Comparison of ENCODE assay signal across 8 cellular contexts in the genomic region with DNA sequence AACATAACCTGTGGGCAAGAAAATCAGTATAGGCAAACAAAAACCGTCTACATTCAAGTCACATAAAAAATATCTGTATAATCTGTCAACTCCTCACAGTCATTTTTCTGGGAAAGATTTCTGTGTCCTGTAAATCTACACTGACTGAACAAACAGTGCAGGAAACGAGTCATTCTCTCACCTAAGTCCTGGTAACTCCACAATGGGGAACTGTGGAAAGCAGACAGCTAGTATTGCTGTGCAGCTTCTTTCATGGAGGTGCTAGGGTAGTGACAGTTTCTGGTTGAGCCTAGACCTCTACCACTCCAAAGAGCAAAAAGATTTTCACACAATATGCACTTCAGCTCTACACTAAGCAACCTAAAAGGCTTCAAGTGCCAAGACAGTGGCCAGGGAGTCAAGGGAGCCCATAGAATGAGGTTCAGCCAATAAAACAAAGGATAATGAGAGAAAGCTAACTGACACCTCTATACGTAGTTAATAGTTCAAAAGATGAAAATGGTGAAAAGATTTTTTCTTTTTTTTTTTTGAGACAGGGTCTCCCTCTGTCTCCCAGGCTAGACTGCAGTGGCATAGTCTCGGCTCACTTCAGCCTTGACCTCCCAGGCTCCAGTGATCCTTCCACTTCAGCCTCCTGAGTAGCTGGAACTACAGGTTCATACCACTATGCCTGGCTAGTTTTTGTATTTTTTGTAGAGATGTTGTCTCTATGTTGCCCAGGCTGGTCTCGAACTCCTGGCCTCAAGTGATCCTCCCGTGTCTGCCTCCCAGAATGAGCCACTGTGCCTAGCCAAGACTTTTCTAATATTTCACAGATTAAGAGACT. TPM values are rescaled to one million over a fixed set of nuclear protein-coding genes. Genes with fewer than 3 reads are reported as not detected.
DNase-seq lines count a peak whose midpoint lies in the region; ATAC-seq and TF ChIP-seq lines count a peak whose summit lies in the region.

No MANE protein-coding gene starts in this region.

- POLR2A ChIA-PET in MCF 10A (lab: Yijun Ruan, JAX): interaction anchor here (0.6 to 12.7 kb wide), 10 partner anchors 8 to 179 kb away, joined by 3 to 409 read pairs (median 18); partner anchors contain the start of gene KHDRBS1
- POLR2A ChIA-PET in naive thymus-derived CD8-positive, alpha-beta T cell (lab: Charles Lee): interaction anchor here (0.6 to 4.5 kb wide), 6 partner anchors 9 to 235 kb away, joined by 4 to 32 read pairs (median 4); no protein-coding TSS in a partner anchor

- H3K27me3 Mint-ChIP-seq in MCF 10A (ENCODE audit: insufficient read depth, unreplicated experiment): no peaks in the 10 kb centered on the region
- H3K27me3 Mint-ChIP-seq in naive thymus-derived CD8-positive, alpha-beta T cell: no peaks in the 10 kb centered on the region

- peak in 1 of 2 donors; percentile 16 for ATAC-seq in naive thymus-derived CD8-positive, alpha-beta T cell
- ATAC-seq in HG02981 (IDR thresholded peaks at IDR 0.05; ENCODE audit: unreplicated experiment) (no peak), HG02885 (IDR thresholded peaks at IDR 0.05; ENCODE audit: poor library complexity, unreplicated experiment) (no peak)

- peak; percentile 77 for DNase-seq in DMS53 (lab: John Stamatoyannopoulos, UW)
- peak; percentile 21 to 36 for DNase-seq in Kasumi-1 (lab: John Stamatoyannopoulos, UW)
- no peak for DNase-seq in MCF 10A (ENCODE audit: unreplicated experiment)
- DNase-seq in naive thymus-derived CD8-positive, alpha-beta T cell: no peak
- no peak for DNase-seq in COLO829 (ENCODE audit: low spot score)
- DNase-seq in amygdala (lab: John Stamatoyannopoulos, UW): no peak

- H3K36me3 Mint-ChIP-seq in MCF 10A (ENCODE audit: insufficient read depth, unreplicated experiment): peaks cover 23% of the 10 kb centered on the region
- peaks cover 0 to 7% (median 0%) of the 10 kb centered on the region in 3 donors for H3K36me3 Mint-ChIP-seq in naive thymus-derived CD8-positive, alpha-beta T cell

- H3K4me3 Mint-ChIP-seq in MCF 10A (ENCODE audit: unreplicated experiment): peak overlapping the region; percentile 31
- peak overlapping the region; percentile 85 to 99 (median 96) for H3K4me3 Mint-ChIP-seq in naive thymus-derived CD8-positive, alpha-beta T cell

- peak overlapping the region; percentile 89 for H3K27ac Mint-ChIP-seq in MCF 10A (ENCODE audit: low read depth, unreplicated experiment)
- H3K27ac Mint-ChIP-seq in naive thymus-derived CD8-positive, alpha-beta T cell: peak overlapping the region; percentile 85 to 99 (median 94)

- no TSS peak for BruUV-seq in MCF 10A (replicated peaks; lab: Mats Ljungman, UMichigan)

- intact Hi-C loops in MCF 10A (cut with micrococcal nuclease): no loop called here

- CTCF ChIA-PET in MCF 10A (lab: Yijun Ruan, JAX): interaction anchor here (0.6 to 4.4 kb wide), 4 partner anchors 18 to 1285 kb away, joined by 3 to 28 read pairs (median 5); no protein-coding TSS in a partner anchor

- no peak for TF ChIP-seq CTCF in MCF 10A (IDR thresholded peaks at IDR 0.05; ENCODE audit: unreplicated experiment)

- no peaks in the 10 kb centered on the region for H3K9me3 Mint-ChIP-seq in MCF 10A (ENCODE audit: unreplicated experiment)
- H3K9me3 Mint-ChIP-seq in naive thymus-derived CD8-positive, alpha-beta T cell: no peaks in the 10 kb centered on the region

- H3K4me1 Mint-ChIP-seq in MCF 10A (ENCODE audit: insufficient read depth, unreplicated experiment): peaks cover 60% of the 10 kb centered on the region
- H3K4me1 Mint-ChIP-seq in naive thymus-derived CD8-positive, alpha-beta T cell: peaks cover 42 to 88% (median 82%) of the 10 kb centered on the region in 4 donors

RNA-seq across cellular contexts. Expression of gene PTP4A2, which starts 5.5 kb away (rescaled TPM):
- total RNA-seq in MCF 10A (2022): 196 and 220 TPM in 2 replicates
- total RNA-seq in naive thymus-derived CD8-positive, alpha-beta T cell: 100 to 1,000 TPM; 230 to 235 TPM
- polyA plus RNA-seq in naive thymus-derived CD8-positive, alpha-beta T cell: 100 to 1,000 TPM; 287 to 748 (median 546) TPM

Comparison
In these comparisons a context has a peak if more than half of its experiments do, and no peak if none do; other contexts are left out.
1. DNase-seq: peak in DMS53 (single experiment) and Kasumi-1 (2 of 2); none in MCF 10A (single experiment), naive thymus-derived CD8-positive, alpha-beta T cell (0 of 10), COLO829 (single experiment) and amygdala (0 of 56).